13 cellular contexts compared by ENCODE assay signal in the genomic region with DNA sequence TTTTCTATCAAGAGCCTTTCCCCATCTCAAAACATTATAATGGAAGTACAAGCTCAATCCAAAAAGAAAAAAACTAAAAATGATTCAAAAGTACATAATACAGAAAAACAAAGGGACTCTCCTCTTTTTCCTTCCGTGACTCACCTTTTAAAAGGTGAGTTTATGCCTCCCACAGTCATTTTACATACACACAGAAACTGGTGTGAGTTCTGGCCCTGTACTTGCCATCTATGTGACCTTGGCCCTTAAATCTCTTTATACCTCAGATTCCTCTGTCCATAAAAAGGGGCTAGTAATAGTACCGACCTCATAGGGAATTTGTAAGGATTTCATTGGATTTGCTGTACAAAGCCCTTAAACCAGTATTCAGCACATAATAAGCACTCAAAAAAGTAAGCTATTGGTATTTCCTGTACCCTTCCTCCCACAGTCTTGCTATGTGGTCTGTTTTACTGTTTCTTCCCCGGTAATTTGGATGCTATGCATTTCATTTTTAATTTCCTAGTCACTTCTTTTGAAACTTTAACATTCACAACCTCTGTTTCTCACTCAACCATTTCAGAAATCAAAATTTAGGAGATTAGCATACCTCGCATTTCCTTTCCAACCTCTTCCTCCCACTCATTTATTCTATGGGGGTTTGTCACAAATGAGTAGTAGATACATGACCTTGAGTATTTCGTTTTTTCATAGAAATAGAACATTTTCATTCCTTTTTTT. TPM values are rescaled to one million over a fixed set of nuclear protein-coding genes. Genes with fewer than 3 reads are reported as not detected.
DNase-seq lines count a peak whose midpoint lies in the region; ATAC-seq, FAIRE-seq and TF ChIP-seq lines count a peak whose summit lies in the region.
"Had no signal": no experiment of that assay in that cellular context is flagged by ENCODE, and none has a peak within 500 bp of the region (broad histone marks: within the 10 kb centered on the region; RNA-seq: fewer than 3 reads in every experiment).

No MANE protein-coding gene starts in this region.

- no peak overlapping the region for H3K9ac ChIP-seq in GM12878 (ENCODE audit: control insufficient read depth, insufficient read depth, low read length)

- ATAC-seq in activated CD4-positive, CD25-positive, alpha-beta regulatory T cell treated with anti-CD3 and anti-CD28 coated beads, Interleukin-2, amount 50 U/mL, for 24 hours, result peak; percentile 59 to 70
- no peak for ATAC-seq in GM12878
- ATAC-seq: left lobe of liver had no signal

- H3K4me3 ChIP-seq in SJSA1 (no peak overlapping the region), GM12878 (no peak overlapping the region)
- H3K4me3 ChIP-seq: MG63 had no signal

- POLR2A ChIA-PET in GM12878 (lab: Charles Lee), result interaction anchor here (0.7 to 1.7 kb wide), 5 partner anchors 9 to 36 kb away, joined by 3 to 5 read pairs (median 3); no protein-coding TSS in a partner anchor

- peaks cover 67% of the 10 kb centered on the region for H3K79me2 ChIP-seq in GM12878 (ENCODE audit: control insufficient read depth, insufficient read depth, low read length)

- H2AFZ ChIP-seq in GM12878 (ENCODE audit: control insufficient read depth, low read depth, low read length), result no peak overlapping the region

- SMC1A ChIA-PET in GM12878 (lab: Charles Lee; ENCODE audit: uncharacterized antibody, unreplicated experiment), result interaction anchor here (0.6 to 3.9 kb wide), 16 partner anchors 9 to 217 kb away, joined by 3 to 19 read pairs (median 4); a partner anchor contains a TSS

- no peak for TF ChIP-seq CTCF in GM12878 (IDR thresholded peaks at IDR 0.05 in 2 of 3, conservative IDR thresholded peaks at IDR 0.05 in 1 of 3; ENCODE audit: control insufficient read depth in 2 of 3, extremely low read depth in 1 of 3, insufficient read depth in 1 of 3, low read depth in 3 of 3, low read length in 3 of 3)

- CTCF ChIA-PET in GM12878 (lab: Yijun Ruan, JAX), result interaction anchor here (0.7 to 4.0 kb wide), 11 partner anchors 13 to 217 kb away, joined by 3 to 15 read pairs (median 6); a partner anchor contains a TSS

- 27% methylated on average over 5 of the region's 5 CpGs for WGBS in GM12878 (ENCODE audit: insufficient coverage, insufficient replicate concordance, low lambda C conversion rate, missing lambda C conversion rate)

- in situ Hi-C loops in GM12878 (cut with MboI), result no loop called here

- H3K27ac ChIP-seq in SJSA1 (peak overlapping the region; percentile 16; the same call in 1 of the 2 replicates), GM12878 (ENCODE audit: control insufficient read depth, insufficient read depth) (0 out of 2 replicates have a peak overlapping the region, but pooled peaks have one; percentile 4)
- H3K27ac ChIP-seq: 22Rv1 had no signal

- H3K4me1 ChIP-seq in SJSA1 (replicated peaks) (peaks cover 10% of the 10 kb centered on the region), GM12878 (ENCODE audit: control insufficient read depth, insufficient read depth, low read length) (peaks cover 28% of the 10 kb centered on the region)

- H3K4me2 ChIP-seq in GM12878 (ENCODE audit: control insufficient read depth, insufficient read depth), result no peak overlapping the region

- H3K36me3 ChIP-seq in SJSA1 (peaks cover 76% of the 10 kb centered on the region), GM12878 (ENCODE audit: control insufficient read depth in 2 of 2, insufficient read depth in 2 of 2, low read length in 1 of 2) (peaks cover 7 to 51% of the 10 kb centered on the region in 2 experiments)

- H3K27me3 ChIP-seq in SJSA1 (replicated peaks), result no peaks in the 10 kb centered on the region
- H3K27me3 ChIP-seq in GM12878 (replicated peaks in 1 of 2; ENCODE audit: control insufficient read depth in 2 of 2, insufficient read depth in 2 of 2, low read length in 1 of 2), result no peaks in the 10 kb centered on the region
- H3K27me3 ChIP-seq: MG63 had no signal

- no TSS peak for BruUV-seq in GM12878 (replicated peaks; lab: Mats Ljungman, UMichigan)

- DNase-seq in activated CD4-positive, CD25-positive, alpha-beta regulatory T cell (lab: John Stamatoyannopoulos, UW), result no peak
- DNase-seq in SJSA1 (ENCODE audit: low read depth in 1 of 2, low spot score in 2 of 2) (no peak), GM12878 (ENCODE audit: low read depth, low spot score) (no peak), putamen (ENCODE audit: low spot score) (peak; percentile 15), NCI-H1436 (lab: John Stamatoyannopoulos, UW) (no peak), NCI-H748 (lab: John Stamatoyannopoulos, UW; ENCODE audit: unreplicated experiment) (no peak), cerebellar nuclear complex (lab: John Stamatoyannopoulos, UW) (no peak)
- DNase-seq: activated CD8-positive, alpha-beta memory T cell treated with anti-CD3 and anti-CD28 coated beads for 24 hours; MG63; NCI-H2171 had no signal

- intact Hi-C loops in GM12878 (cut with micrococcal nuclease; ENCODE audit: unreplicated experiment), result no loop called here

- TF ChIP-seq EP300 in GM12878 (IDR thresholded peaks at IDR 0.05; ENCODE audit: borderline replicate concordance in 1 of 2, control insufficient read depth in 1 of 2, low read depth in 2 of 2, low read length in 2 of 2), result no peak

- no peak for FAIRE-seq in GM12878 (lab: Jason Lieb, UNC)

- H4K20me1 ChIP-seq in GM12878 (ENCODE audit: control insufficient read depth, insufficient read depth), result peaks cover 3% of the 10 kb centered on the region

- no peaks in the 10 kb centered on the region for H3K9me3 ChIP-seq in SJSA1 (replicated peaks)
- no peaks in the 10 kb centered on the region for H3K9me3 ChIP-seq in GM12878 (replicated peaks; ENCODE audit: control insufficient read depth, insufficient read depth, low read length)
- H3K9me3 ChIP-seq: MG63 had no signal

- TF ChIP-seq RAD21 in GM12878 (IDR thresholded peaks at IDR 0.05; ENCODE audit: insufficient read depth, low read depth, low read length), result no peak

- TF ChIP-seq POLR2A in GM12878 (IDR thresholded peaks at IDR 0.05; ENCODE audit: low read depth, low read length), result no peak

- RAD21 ChIA-PET in GM12878 (lab: Charles Lee; ENCODE audit: unreplicated experiment), result interaction anchor here (0.6 to 4.3 kb wide), 8 partner anchors 24 to 100 kb away, joined by 3 to 27 read pairs (median 12); a partner anchor contains a TSS

TF ChIP-seq in GM12878, 131 proteins besides CTCF, POLR2A, EP300 and RAD21 (continues in another document):
- TF ChIP-seq, protein P1, sequence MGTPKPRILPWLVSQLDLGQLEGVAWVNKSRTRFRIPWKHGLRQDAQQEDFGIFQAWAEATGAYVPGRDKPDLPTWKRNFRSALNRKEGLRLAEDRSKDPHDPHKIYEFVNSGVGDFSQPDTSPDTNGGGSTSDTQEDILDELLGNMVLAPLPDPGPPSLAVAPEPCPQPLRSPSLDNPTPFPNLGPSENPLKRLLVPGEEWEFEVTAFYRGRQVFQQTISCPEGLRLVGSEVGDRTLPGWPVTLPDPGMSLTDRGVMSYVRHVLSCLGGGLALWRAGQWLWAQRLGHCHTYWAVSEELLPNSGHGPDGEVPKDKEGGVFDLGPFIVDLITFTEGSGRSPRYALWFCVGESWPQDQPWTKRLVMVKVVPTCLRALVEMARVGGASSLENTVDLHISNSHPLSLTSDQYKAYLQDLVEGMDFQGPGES (IDR thresholded peaks at IDR 0.05), result no peak
- TF ChIP-seq, protein P2, sequence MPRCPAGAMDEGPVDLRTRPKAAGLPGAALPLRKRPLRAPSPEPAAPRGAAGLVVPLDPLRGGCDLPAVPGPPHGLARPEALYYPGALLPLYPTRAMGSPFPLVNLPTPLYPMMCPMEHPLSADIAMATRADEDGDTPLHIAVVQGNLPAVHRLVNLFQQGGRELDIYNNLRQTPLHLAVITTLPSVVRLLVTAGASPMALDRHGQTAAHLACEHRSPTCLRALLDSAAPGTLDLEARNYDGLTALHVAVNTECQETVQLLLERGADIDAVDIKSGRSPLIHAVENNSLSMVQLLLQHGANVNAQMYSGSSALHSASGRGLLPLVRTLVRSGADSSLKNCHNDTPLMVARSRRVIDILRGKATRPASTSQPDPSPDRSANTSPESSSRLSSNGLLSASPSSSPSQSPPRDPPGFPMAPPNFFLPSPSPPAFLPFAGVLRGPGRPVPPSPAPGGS (IDR thresholded peaks at IDR 0.05; ENCODE audit: borderline replicate concordance, insufficient read depth, low read depth, low read length, poor library complexity, severe bottlenecking), result no peak
- TF ChIP-seq, protein P3, sequence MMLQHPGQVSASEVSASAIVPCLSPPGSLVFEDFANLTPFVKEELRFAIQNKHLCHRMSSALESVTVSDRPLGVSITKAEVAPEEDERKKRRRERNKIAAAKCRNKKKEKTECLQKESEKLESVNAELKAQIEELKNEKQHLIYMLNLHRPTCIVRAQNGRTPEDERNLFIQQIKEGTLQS (IDR thresholded peaks at IDR 0.05; ENCODE audit: borderline replicate concordance, extremely low read depth, low read depth, low read length), result no peak
- TF ChIP-seq FOS (IDR thresholded peaks at IDR 0.05; ENCODE audit: borderline replicate concordance, extremely low read depth, insufficient read length) (no peak), CBFB (IDR thresholded peaks at IDR 0.05; ENCODE audit: low read depth) (no peak), DPF2 (IDR thresholded peaks at IDR 0.05) (no peak), MTA3 (IDR thresholded peaks at IDR 0.05; ENCODE audit: borderline replicate concordance, low read length) (no peak)

RNA-seq across cellular contexts. Expression of a gene that starts 39.0 kb away (rescaled TPM):
- total RNA-seq in SJSA1 (2014; rRNA removed; shearing (Covaris generic)), result 47.0 and 49.5 TPM in 2 replicates
- 94.4 and 99.8 TPM in 2 replicates for total RNA-seq in GM12878 (2013; cell fraction: nucleolus; rRNA removed)
- total RNA-seq in GM12878 (2014; rRNA removed) (65.9 and 80.7 TPM in 2 replicates), GM12878 (2014; rRNA removed; fragmentation: Illumina TruSeq; extraction: Trizol) (72.3 and 76.6 TPM in 2 replicates), GM12878 (2021) (60.9 and 65.6 TPM in 2 replicates)
- 51.0 TPM for polyA plus RNA-seq in GM12878 (2011; ENCODE audit: low read depth)
- polyA plus RNA-seq in GM12878 (2011; rRNA removed) (77.4 and 138 TPM in 2 replicates), GM12878 (2014; fragmentation: Illumina TruSeq; extraction: Trizol) (74.9 and 104 TPM in 2 replicates), GM12878 (2014; fragmentation: Nextera tagmentation; extraction: Ambion mirVana) (10 to 100 TPM; 18.5 to 27.6 TPM), GM12878 (2014; rRNA removed) (51.7 and 66.6 TPM in 2 replicates), GM12878 (2016; fragmentation: Nextera tagmentation; extraction: Ambion mirVana) (10 to 100 TPM; 91.0 to 91.6 TPM)
- 24.4 and 26.9 TPM in 2 replicates for polyA plus RNA-seq in GM12878 (2011; cell fraction: cytosol; rRNA removed)
- 39.7 and 43.6 TPM in 2 replicates for polyA plus RNA-seq in GM12878 (2011; cell fraction: nucleus; rRNA removed)
- 60.4 and 72.7 TPM in 2 replicates for polyA plus RNA-seq in GM12878 (2012)
- 21.0 and 30.4 TPM in 2 replicates for polyA minus RNA-seq in GM12878 (2011; rRNA and poly(A)+ RNA removed)
- 16.0 and 19.9 TPM in 2 replicates for polyA minus RNA-seq in GM12878 (2011; cell fraction: cytosol; rRNA and poly(A)+ RNA removed)
- 20.2 and 32.9 TPM in 2 replicates for polyA minus RNA-seq in GM12878 (2011; cell fraction: nucleus; rRNA and poly(A)+ RNA removed)
